In the genomic region with DNA sequence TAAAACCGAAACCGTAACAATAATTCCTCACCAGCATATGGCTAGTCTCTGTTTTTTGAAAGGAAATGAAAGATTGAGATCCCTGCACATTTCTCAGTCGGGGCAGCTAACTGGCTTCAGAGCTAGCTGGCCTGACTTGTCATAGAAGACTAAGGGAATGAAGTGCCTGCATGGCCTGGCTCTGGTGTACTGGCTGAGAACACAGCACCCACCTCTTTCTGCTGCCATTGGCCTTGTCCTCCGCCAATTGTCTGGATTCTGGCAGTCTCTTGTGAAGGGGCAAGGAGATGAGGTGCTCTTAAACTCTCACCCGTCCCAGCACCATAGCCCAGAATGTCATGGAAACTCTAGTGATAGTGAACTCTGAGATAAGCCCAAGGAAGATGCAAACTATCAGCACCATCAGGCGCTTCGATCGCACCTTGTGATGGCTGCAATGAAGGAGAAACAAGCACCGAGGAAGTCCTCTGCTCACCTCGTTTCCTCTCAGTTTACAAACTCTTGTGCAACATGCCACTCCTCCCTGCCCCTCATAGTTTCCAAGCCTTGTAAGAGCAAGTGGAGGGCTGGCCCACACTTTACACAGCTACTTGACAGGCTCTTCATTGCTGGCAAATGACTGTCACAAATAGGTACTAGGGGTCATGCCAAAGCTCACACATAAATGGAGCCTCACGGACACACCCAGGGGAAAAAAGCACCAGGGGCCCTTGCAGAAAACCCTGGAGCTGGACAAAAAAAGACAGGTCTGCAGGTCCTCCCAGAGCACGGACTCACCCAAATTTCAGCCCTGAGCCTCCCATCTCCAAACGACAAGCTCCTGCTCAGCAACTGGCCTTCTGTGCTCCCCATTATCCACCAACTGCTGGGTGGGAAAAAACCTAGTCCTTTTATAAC, we compare ENCODE assay signal across 8 cellular contexts. TPM values are rescaled to one million over a fixed set of nuclear protein-coding genes. Genes with fewer than 3 reads are reported as not detected.
DNase-seq lines count a peak whose midpoint lies in the region; ATAC-seq lines count a peak whose summit lies in the region.

No MANE protein-coding gene starts in this region.

- intact Hi-C loops in left cardiac atrium (cut with DNase I): no loop called here

- DNase-seq in activated naive CD4-positive, alpha-beta T cell treated with Interleukin-2 at 50 U/mL for 16 hours: peak; percentile 43
- DNase-seq in activated naive CD4-positive, alpha-beta T cell (lab: John Stamatoyannopoulos, UW): no peak
- peak; percentile 61 for DNase-seq in activated CD8-positive, alpha-beta memory T cell treated with anti-CD3 and anti-CD28 coated beads, Interleukin-2, amount 50 U/mL, for 48 hours
- peak; percentile 41 for DNase-seq in left cardiac atrium
- DNase-seq in stimulated activated CD4-positive, alpha-beta T cell treated with anti-CD3 and anti-CD28 coated beads, Interleukin-1b, Interleukin-23, amount 100 ng/mL, for 48 hours: peak; percentile 55

- ATAC-seq in left cardiac atrium: peak; percentile 43 to 58
- no peak for ATAC-seq in HG03520 (IDR thresholded peaks at IDR 0.05; ENCODE audit: unreplicated experiment)
- ATAC-seq in HG02759 (IDR thresholded peaks at IDR 0.05; ENCODE audit: unreplicated experiment): no peak
- no peak for ATAC-seq in GM21515 (IDR thresholded peaks at IDR 0.05; ENCODE audit: unreplicated experiment)

RNA-seq across cellular contexts. Expression of a gene that starts 16.4 kb away (rescaled TPM):
- 10 to 100 TPM; 13.4 to 19.7 TPM for total RNA-seq in left cardiac atrium

RNA-seq across cellular contexts. Expression of a gene that starts 59.3 kb away (rescaled TPM):
- 10 to 100 TPM; 27.7 to 36.1 TPM for total RNA-seq in left cardiac atrium

Comparison
In these comparisons a context has a peak if more than half of its experiments do, and no peak if none do; other contexts are left out.
1. DNase-seq: peak in activated naive CD4-positive, alpha-beta T cell treated with Interleukin-2 at 50 U/mL for 16 hours (single experiment), activated CD8-positive, alpha-beta memory T cell treated with anti-CD3 and anti-CD28 coated beads, Interleukin-2, amount 50 U/mL, for 48 hours (single experiment), left cardiac atrium (single experiment) and stimulated activated CD4-positive, alpha-beta T cell treated with anti-CD3 and anti-CD28 coated beads, Interleukin-1b, Interleukin-23, amount 100 ng/mL, for 48 hours (single experiment); none in activated naive CD4-positive, alpha-beta T cell (0 of 4).
2. ATAC-seq: peak in left cardiac atrium (2 of 2); none in HG03520 (single experiment), HG02759 (single experiment) and GM21515 (single experiment).